Comparison of ENCODE assay signal across 27 cellular contexts in genomic region chr5:19538607-19539006, GRCh38.
A peak's percentile ranks its signal among the peaks of the same experiment; 100 is the strongest.
DNase-seq lines count a peak whose midpoint lies in the region; ATAC-seq, FAIRE-seq and TF ChIP-seq lines count a peak whose summit lies in the region.
"Had no signal": no experiment of that assay in that cellular context is flagged by ENCODE, and none has a peak within 500 bp of the region (broad histone marks: within the 10 kb centered on the region; RNA-seq: fewer than 3 reads in every experiment).

No MANE protein-coding gene starts in this region.

- no peak overlapping the region for H3K56ac ChIP-seq in H1 (replicated peaks; ENCODE audit: insufficient read length, low read depth, low read length)

- no peak overlapping the region for H2BK12ac ChIP-seq in H1 (ENCODE audit: low read depth, low read length)

- DNase-seq in DMS53 (lab: John Stamatoyannopoulos, UW) = peak; percentile 16
- no peak for DNase-seq in DMS53 treated with DMSO at 0.1 percent for 48 hours (lab: John Stamatoyannopoulos, UW; ENCODE audit: unreplicated experiment)
- DNase-seq in H1 (ENCODE audit: low read depth in 1 of 2, low spot score in 2 of 2) = no peak
- DNase-seq in keratinocyte (ENCODE audit: low read depth, low spot score) = no peak
- DNase-seq in activated effector memory CD4-positive, alpha-beta T cell treated with Interleukin-2 at 50 U/mL for 16 hours = no peak
- DNase-seq: 8988T, ACHN, BE2C, Calu3, DMS153, GM23248, HCEC 1CT, Kasumi-1, NCI-H1092, NCI-H1417 treated with DMSO at 0.1 percent for 48 hours, NCI-H1694 treated with DMSO at 0.1 percent for 48 hours, NCI-H2081, NCI-H2227 treated with DMSO at 0.1 percent for 48 hours, NCI-H526 treated with DMSO at 0.1 percent for 48 hours, SHP77 had no signal

- H3K36me3 ChIP-seq in H1 (ENCODE audit: control insufficient read depth in 2 of 4, insufficient read depth in 4 of 4, low read length in 3 of 4) (no peaks in the 10 kb centered on the region), keratinocyte (ENCODE audit: control insufficient read depth in 2 of 2, extremely low read depth in 1 of 2, insufficient read depth in 2 of 2, low read length in 2 of 2) (no peaks in the 10 kb centered on the region)
- H3K36me3 ChIP-seq: BE2C had no signal

- no peaks in the 10 kb centered on the region for H3K79me2 ChIP-seq in H1 (ENCODE audit: control insufficient read depth in 1 of 2, insufficient read depth in 2 of 2, low read length in 2 of 2)
- no peaks in the 10 kb centered on the region for H3K79me2 ChIP-seq in keratinocyte (ENCODE audit: control insufficient read depth, insufficient read depth, low read length)

- no peak overlapping the region for H2BK120ac ChIP-seq in H1 (replicated peaks; ENCODE audit: low read depth, low read length)

- H4K91ac ChIP-seq in H1 (replicated peaks; ENCODE audit: insufficient read length, low read length) = no peak overlapping the region

- no peaks in the 10 kb centered on the region for H3K4me1 ChIP-seq in H1 (replicated peaks in 1 of 4; ENCODE audit: control insufficient read depth in 3 of 4, insufficient read depth in 4 of 4, low read length in 3 of 4)
- H3K4me1 ChIP-seq in keratinocyte (ENCODE audit: control insufficient read depth, extremely low read depth, insufficient read depth, low read length) = peaks cover 12% of the 10 kb centered on the region
- H3K4me1 ChIP-seq: BE2C had no signal

- TF ChIP-seq POLR2A in H1 (IDR thresholded peaks at IDR 0.05; ENCODE audit: control extremely low read depth in 1 of 2, low read depth in 2 of 2, low read length in 2 of 2) = no peak

- TF ChIP-seq RAD21 in H1 (IDR thresholded peaks at IDR 0.05 in 1 of 2, conservative IDR thresholded peaks at IDR 0.05 in 1 of 2; ENCODE audit: low read depth in 2 of 2, low read length in 2 of 2) = peak; percentile 26 to 38; a peak in 3 of 4 replicates

- no peak overlapping the region for H2BK5ac ChIP-seq in H1 (ENCODE audit: low read depth, low read length)

- no peak overlapping the region for H3K18ac ChIP-seq in H1 (ENCODE audit: extremely low read depth, low read length)

- H3K79me1 ChIP-seq in H1 (ENCODE audit: low read depth, low read length) = no peaks in the 10 kb centered on the region

- H3K4me3 ChIP-seq in H1 (ENCODE audit: extremely low read depth in 1 of 4, insufficient read depth in 2 of 4, low read depth in 3 of 4, low read length in 4 of 4) (no peak overlapping the region), keratinocyte (ENCODE audit: control insufficient read depth in 2 of 3, extremely low read depth in 1 of 3, insufficient read depth in 2 of 3, low read depth in 1 of 3, low read length in 3 of 3) (no peak overlapping the region)
- H3K4me3 ChIP-seq: GM23248, K562 had no signal

- H2BK20ac ChIP-seq in H1 (ENCODE audit: low read length) = no peak overlapping the region

- dilution Hi-C loops in keratinocyte (cut with MboI; ENCODE audit: extremely low pct_ligation_motif_present, low sequenced_read_pairs) = no loop called here

- no peaks in the 10 kb centered on the region for H3K9me3 ChIP-seq in H1 (ENCODE audit: insufficient read depth in 2 of 2, low read depth in 1 of 2, low read length in 1 of 2)
- H3K9me3 ChIP-seq in keratinocyte (ENCODE audit: control insufficient read depth, low read depth, low read length) = no peaks in the 10 kb centered on the region
- H3K9me3 ChIP-seq: BE2C had no signal

- H4K8ac ChIP-seq in H1 (ENCODE audit: extremely low read depth, insufficient read depth, low read length) = no peak overlapping the region

- ATAC-seq in HG03457 (IDR thresholded peaks at IDR 0.05; ENCODE audit: unreplicated experiment) (no peak), HG03095 (IDR thresholded peaks at IDR 0.05; ENCODE audit: unreplicated experiment) (no peak)
- ATAC-seq: K562, Panc1 had no signal

- no peaks in the 10 kb centered on the region for H3K23me2 ChIP-seq in H1 (ENCODE audit: low read depth, low read length)

- H2AFZ ChIP-seq in H1 (ENCODE audit: low read length) = no peak overlapping the region
- H2AFZ ChIP-seq in keratinocyte (ENCODE audit: control insufficient read depth, low read length) = no peak overlapping the region
- H2AFZ ChIP-seq: GM23248 had no signal

- no peaks in the 10 kb centered on the region for H3K27me3 ChIP-seq in H1 (replicated peaks in 1 of 4; ENCODE audit: control insufficient read depth in 3 of 4, extremely low read depth in 1 of 4, insufficient read depth in 3 of 4, low read length in 3 of 4)
- no peaks in the 10 kb centered on the region for H3K27me3 ChIP-seq in keratinocyte (ENCODE audit: control insufficient read depth, extremely low read depth, insufficient read depth, low read length)
- H3K27me3 ChIP-seq: BE2C had no signal

- no peak overlapping the region for H3K4ac ChIP-seq in H1 (replicated peaks; ENCODE audit: insufficient read length, low read depth, low read length)

- no peak overlapping the region for H3K9ac ChIP-seq in H1 (replicated peaks in 1 of 4; ENCODE audit: extremely low read depth in 1 of 4, low read depth in 3 of 4, low read length in 3 of 4)
- H3K9ac ChIP-seq in keratinocyte (ENCODE audit: control insufficient read depth, extremely low read depth, insufficient read depth, low read length) = no peak overlapping the region
- H3K9ac ChIP-seq: GM23248 had no signal

- H3K9me1 ChIP-seq in keratinocyte (ENCODE audit: control insufficient read depth, extremely low read depth, insufficient read depth, low read length) = no peaks in the 10 kb centered on the region

- no peak overlapping the region for H2AK5ac ChIP-seq in H1 (ENCODE audit: low read depth, low read length)

- H3K27ac ChIP-seq in H1 (ENCODE audit: low read depth, low read length) = no peak overlapping the region
- no peak overlapping the region for H3K27ac ChIP-seq in keratinocyte (ENCODE audit: control insufficient read depth, insufficient read depth, low read length)
- H3K27ac ChIP-seq: GM23248, RWPE1 had no signal

- H4K20me1 ChIP-seq in H1 (replicated peaks in 1 of 2; ENCODE audit: control insufficient read depth in 1 of 2, insufficient read depth in 2 of 2, low read length in 2 of 2) (no peaks in the 10 kb centered on the region), keratinocyte (ENCODE audit: control insufficient read depth, extremely low read depth, insufficient read depth, low read length) (no peaks in the 10 kb centered on the region)

- H2BK15ac ChIP-seq in H1 (ENCODE audit: low read length) = no peak overlapping the region

- no peak overlapping the region for H3K14ac ChIP-seq in H1 (ENCODE audit: insufficient read length)

- FAIRE-seq in H1 (lab: Jason Lieb, UNC) (no peak), keratinocyte (lab: Jason Lieb, UNC) (no peak)
- FAIRE-seq: GM18507, HTR-8/SVneo, K562 had no signal

- WGBS in H1 (ENCODE audit: extremely low coverage in 1 of 2, insufficient coverage in 1 of 2, insufficient read length in 1 of 2, insufficient replicate concordance in 2 of 2, low coverage in 1 of 2, low lambda C conversion rate in 2 of 2, missing lambda C conversion rate in 1 of 2), 2 experiments = 89% methylated on average over 2 of the region's 2 CpGs; no CpG with 5 or more reads in 1 of the 2 experiments

- H3K4me2 ChIP-seq in H1 (ENCODE audit: insufficient read depth in 1 of 2, low read depth in 2 of 2, low read length in 2 of 2) (no peak overlapping the region), keratinocyte (ENCODE audit: control insufficient read depth, extremely low read depth, insufficient read depth, low read depth, low read length) (no peak overlapping the region)

- H3K23ac ChIP-seq in H1 (ENCODE audit: insufficient read length) = no peak overlapping the region

- POLR2A ChIA-PET in H1 (lab: Charles Lee; ENCODE audit: partially characterized antibody) = no interaction called here

- TF ChIP-seq EP300 in H1 (IDR thresholded peaks at IDR 0.05; ENCODE audit: borderline replicate concordance in 1 of 2, low read depth in 2 of 2, low read length in 2 of 2) = no peak

- CTCF ChIA-PET in H1 (lab: Charles Lee; ENCODE audit: partially characterized antibody) = interaction anchor here (0.7 to 1.3 kb wide), 4 partner anchors 13 to 178 kb away, joined by 3 read pairs; no protein-coding TSS in a partner anchor

- no peak overlapping the region for H4K5ac ChIP-seq in H1 (ENCODE audit: insufficient read length, low read depth, low read length)

- TF ChIP-seq CTCF in H1 (IDR thresholded peaks at IDR 0.05; ENCODE audit: control extremely low read depth in 1 of 3, insufficient read depth in 1 of 3, low read depth in 1 of 3, low read length in 3 of 3) (peak in 1 of 3 experiments; percentile 50; a peak in 1 of 4 replicates), keratinocyte (optimal IDR thresholded peaks at IDR 0.05 in 1 of 3, IDR thresholded peaks at IDR 0.05 in 1 of 3, conservative IDR thresholded peaks at IDR 0.05 in 1 of 3; ENCODE audit: extremely low read depth in 1 of 3, insufficient read depth in 2 of 3, low read length in 3 of 3) (peak in 2 of 3 experiments; percentile 10)

TF ChIP-seq in H1, 55 proteins besides CTCF, POLR2A, EP300 and RAD21 (continues in another document):
- no peak for TF ChIP-seq ZNF274 (IDR thresholded peaks at IDR 0.05; ENCODE audit: borderline replicate concordance, extremely low read depth, low read length)
- TF ChIP-seq BRCA1 (IDR thresholded peaks at IDR 0.05; ENCODE audit: low read depth, low read length) = no peak
- no peak for TF ChIP-seq POU5F1 (IDR thresholded peaks at IDR 0.05; ENCODE audit: low read depth, low read length)
- no peak for TF ChIP-seq CHD1 (IDR thresholded peaks at IDR 0.05; ENCODE audit: low read depth, low read length)
- TF ChIP-seq RFX5 (IDR thresholded peaks at IDR 0.05; ENCODE audit: borderline replicate concordance, low read depth, low read length) = no peak
- no peak for TF ChIP-seq NRF1 (IDR thresholded peaks at IDR 0.05; ENCODE audit: low read depth, low read length)
- TF ChIP-seq SP1 (IDR thresholded peaks at IDR 0.05; ENCODE audit: low read depth, low read length) = no peak
- TF ChIP-seq USF2 (IDR thresholded peaks at IDR 0.05; ENCODE audit: low read length) = no peak
- TF ChIP-seq SP2 (IDR thresholded peaks at IDR 0.05; ENCODE audit: low read length) = no peak
- TF ChIP-seq CEBPB (IDR thresholded peaks at IDR 0.05; ENCODE audit: low read depth, low read length) = no peak
- TF ChIP-seq KDM5A (IDR thresholded peaks at IDR 0.05; ENCODE audit: low read length) = no peak
- TF ChIP-seq TCF12 (IDR thresholded peaks at IDR 0.05; ENCODE audit: low read depth, low read length) = no peak
